In the genomic region with DNA sequence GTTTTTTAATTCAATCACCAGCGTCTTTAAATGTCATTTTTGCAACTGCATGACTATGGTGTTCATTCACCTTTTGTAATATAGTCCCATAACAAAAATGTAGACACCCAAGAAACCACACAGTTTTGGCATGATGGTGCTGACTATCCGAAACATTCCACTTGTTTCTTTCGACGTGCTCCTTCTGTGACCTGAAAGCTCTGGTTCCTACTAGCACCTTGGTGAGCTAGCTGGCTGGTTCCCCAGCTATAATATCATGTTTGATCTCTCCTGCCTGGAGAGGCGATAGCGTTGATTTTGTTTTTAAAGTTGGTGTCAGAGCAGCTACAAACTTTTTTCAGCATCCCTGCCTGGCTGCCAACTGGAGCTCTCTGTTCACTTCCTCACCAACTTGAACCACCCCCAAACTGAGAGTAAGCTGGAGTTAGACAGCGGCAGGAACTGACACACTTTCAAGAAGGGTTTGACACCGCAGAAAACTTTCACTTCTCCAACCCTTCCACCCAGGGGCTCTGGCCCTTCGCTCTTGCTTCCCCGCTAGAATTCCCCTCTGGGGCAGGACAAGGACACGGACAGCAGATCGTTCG, we compare ENCODE assay signal across 8 cellular contexts. TPM values are rescaled to one million over a fixed set of nuclear protein-coding genes. Genes with fewer than 3 reads are reported as not detected.
DNase-seq lines count a peak whose midpoint lies in the region; ATAC-seq and TF ChIP-seq lines count a peak whose summit lies in the region.

No MANE protein-coding gene starts in this region.

- H3K9me3 ChIP-seq in Karpas-422 (ENCODE audit: low read length): no peaks in the 10 kb centered on the region

- H3K36me3 Mint-ChIP-seq in GM23338 (ENCODE audit: low read depth): peaks cover 6% of the 10 kb centered on the region
- peaks cover 18% of the 10 kb centered on the region for H3K36me3 Mint-ChIP-seq in MCF 10A (ENCODE audit: insufficient read depth, unreplicated experiment)

- H3K79me2 ChIP-seq in GM23338 (replicated peaks; ENCODE audit: insufficient read depth) (peaks cover 67% of the 10 kb centered on the region), Karpas-422 (ENCODE audit: low read length) (peaks cover 67% of the 10 kb centered on the region)

- H3K27ac Mint-ChIP-seq in GM23338 (peak overlapping the region; percentile 87), MCF 10A (ENCODE audit: low read depth, unreplicated experiment) (peak overlapping the region; percentile 99)

- H3K9me2 ChIP-seq in GM23338 (ENCODE audit: insufficient read depth) (no peaks in the 10 kb centered on the region), Karpas-422 (replicated peaks; ENCODE audit: insufficient read depth, low read length) (no peaks in the 10 kb centered on the region)

- peak overlapping the region; percentile 96 for H3K9ac ChIP-seq in Karpas-422 (ENCODE audit: low read length)

- no peaks in the 10 kb centered on the region; the same call in 2 of the 3 replicates for H3K9me3 Mint-ChIP-seq in GM23338
- no peaks in the 10 kb centered on the region for H3K9me3 Mint-ChIP-seq in MCF 10A (ENCODE audit: unreplicated experiment)

- ATAC-seq in GM23338: peak; percentile 10

- H3K4me3 Mint-ChIP-seq in GM23338 (peak overlapping the region; percentile 90), MCF 10A (ENCODE audit: unreplicated experiment) (peak overlapping the region; percentile 98)

- H3K27me3 Mint-ChIP-seq in GM23338 (ENCODE audit: insufficient read depth, low read depth, poor library complexity) (peaks cover 13% of the 10 kb centered on the region), MCF 10A (ENCODE audit: insufficient read depth, unreplicated experiment) (no peaks in the 10 kb centered on the region)

- peaks cover 16% of the 10 kb centered on the region for H3K4me1 Mint-ChIP-seq in GM23338
- peaks cover 38% of the 10 kb centered on the region for H3K4me1 Mint-ChIP-seq in MCF 10A (ENCODE audit: insufficient read depth, unreplicated experiment)

- TF ChIP-seq CTCF in GM23338 (conservative IDR thresholded peaks at IDR 0.05; ENCODE audit: low read depth in 2 of 2) (no peak), MCF 10A (IDR thresholded peaks at IDR 0.05; ENCODE audit: unreplicated experiment) (no peak)

- TF ChIP-seq POLR2A in GM10847 (IDR thresholded peaks at IDR 0.05; ENCODE audit: extremely low read depth, insufficient read length): peak; percentile 49

- no peaks in the 10 kb centered on the region; the same call in 1 of the 2 replicates for H3F3A ChIP-seq in GM23338 (replicated peaks; ENCODE audit: low read depth)

- peak overlapping the region; percentile 77 for H2AFZ ChIP-seq in GM23338
- H2AFZ ChIP-seq in Karpas-422 (ENCODE audit: low read length): no peak overlapping the region; the same call in 1 of the 2 replicates

- CTCF ChIA-PET in MCF 10A (lab: Yijun Ruan, JAX): interaction anchor here (0.6 to 5.1 kb wide), 33 partner anchors 8 to 803 kb away, joined by 3 to 50 read pairs (median 5); a partner anchor contains a TSS

- H3K27me3 ChIP-seq in GM23338 (ENCODE audit: insufficient read depth): no peaks in the 10 kb centered on the region
- H3K27me3 ChIP-seq in Karpas-422 (ENCODE audit: low read length): no peaks in the 10 kb centered on the region

- intact Hi-C loops in MCF 10A (cut with micrococcal nuclease): loop anchor here (2.0 to 10.0 kb wide), 3 partner anchors 89 to 459 kb away; a partner anchor contains a TSS

- POLR2A ChIA-PET in MCF 10A (lab: Yijun Ruan, JAX): interaction anchor here (0.7 to 6.6 kb wide), 29 partner anchors 8 to 729 kb away, joined by 3 to 150 read pairs (median 7); a partner anchor contains a TSS

- H3K36me3 ChIP-seq in GM23338 (ENCODE audit: insufficient read depth): 0 out of 2 replicates have a peak, but pooled peaks cover 5% of the 10 kb centered on the region
- no peaks in the 10 kb centered on the region for H3K36me3 ChIP-seq in Karpas-422 (ENCODE audit: insufficient read depth, low read length)

- H4K20me1 ChIP-seq in GM23338 (replicated peaks; ENCODE audit: insufficient read depth) (no peaks in the 10 kb centered on the region; the same call in 1 of the 2 replicates), Karpas-422 (ENCODE audit: insufficient read depth, low read depth, low read length) (peaks cover 19% of the 10 kb centered on the region; the same call in 1 of the 2 replicates)

- BruUV-seq in MCF 10A (replicated peaks; lab: Mats Ljungman, UMichigan): TSS peak; percentile 35

- H3K27ac ChIP-seq in GM23338 (ENCODE audit: low read depth) (peak overlapping the region; percentile 87; the same call in 1 of the 2 replicates), Karpas-422 (ENCODE audit: low read length) (peak overlapping the region; percentile 85)

- H3K4me1 ChIP-seq in GM23338 (ENCODE audit: insufficient read depth): peaks cover 8% of the 10 kb centered on the region
- peaks cover 56% of the 10 kb centered on the region for H3K4me1 ChIP-seq in Karpas-422 (ENCODE audit: low read length)

- H3K4me2 ChIP-seq in GM23338 (peak overlapping the region; percentile 89), Karpas-422 (ENCODE audit: low read depth, low read length, poor library complexity, severe bottlenecking) (peak overlapping the region; percentile 97)

- DNase-seq in GM23338 (ENCODE audit: low spot score) (peak; percentile 51), Karpas-422 (peak; percentile 93), T-helper 22 cell (ENCODE audit: low read depth) (peak; percentile 42), MCF 10A (ENCODE audit: unreplicated experiment) (peak; percentile 70), iPS-NIHi7 (ENCODE audit: extremely low spot score) (peak; percentile 19), NCI-H128 (lab: John Stamatoyannopoulos, UW; ENCODE audit: unreplicated experiment) (no peak)
- peak; percentile 38 to 47 for DNase-seq in stimulated activated CD4-positive, alpha-beta T cell treated with anti-CD3 and anti-CD28 coated beads, Interleukin-12 subunit alpha, Interleukin-12 subunit beta, amount 100 ng/mL, for 24 hours (ENCODE audit: low read depth in 2 of 2)

- H3K4me3 ChIP-seq in GM23338 (peak overlapping the region; percentile 94), Karpas-422 (ENCODE audit: low read length) (peak overlapping the region; percentile 94)

TF ChIP-seq in GM23338, 12 proteins besides CTCF, POLR2A, EP300 and RAD21 (continues in another document):
- TF ChIP-seq ZNF114 (CRISPR knock-in tag; IDR thresholded peaks at IDR 0.05) (no peak), ZNF331 (CRISPR knock-in tag; IDR thresholded peaks at IDR 0.05; ENCODE audit: low read depth) (no peak), JUNB (IDR thresholded peaks at IDR 0.05; ENCODE audit: unreplicated experiment) (no peak), EZH2 (IDR thresholded peaks at IDR 0.05; ENCODE audit: low read depth, unreplicated experiment) (no peak), STAT1 (IDR thresholded peaks at IDR 0.05; ENCODE audit: unreplicated experiment) (no peak), CREB1 (CRISPR knock-in tag; IDR thresholded peaks at IDR 0.05; ENCODE audit: low read depth) (no peak), NANOG (IDR thresholded peaks at IDR 0.05; ENCODE audit: borderline replicate concordance) (no peak), POLR2AphosphoS5 (IDR thresholded peaks at IDR 0.05; ENCODE audit: low read depth) (no peak)
- TF ChIP-seq, protein P1, sequence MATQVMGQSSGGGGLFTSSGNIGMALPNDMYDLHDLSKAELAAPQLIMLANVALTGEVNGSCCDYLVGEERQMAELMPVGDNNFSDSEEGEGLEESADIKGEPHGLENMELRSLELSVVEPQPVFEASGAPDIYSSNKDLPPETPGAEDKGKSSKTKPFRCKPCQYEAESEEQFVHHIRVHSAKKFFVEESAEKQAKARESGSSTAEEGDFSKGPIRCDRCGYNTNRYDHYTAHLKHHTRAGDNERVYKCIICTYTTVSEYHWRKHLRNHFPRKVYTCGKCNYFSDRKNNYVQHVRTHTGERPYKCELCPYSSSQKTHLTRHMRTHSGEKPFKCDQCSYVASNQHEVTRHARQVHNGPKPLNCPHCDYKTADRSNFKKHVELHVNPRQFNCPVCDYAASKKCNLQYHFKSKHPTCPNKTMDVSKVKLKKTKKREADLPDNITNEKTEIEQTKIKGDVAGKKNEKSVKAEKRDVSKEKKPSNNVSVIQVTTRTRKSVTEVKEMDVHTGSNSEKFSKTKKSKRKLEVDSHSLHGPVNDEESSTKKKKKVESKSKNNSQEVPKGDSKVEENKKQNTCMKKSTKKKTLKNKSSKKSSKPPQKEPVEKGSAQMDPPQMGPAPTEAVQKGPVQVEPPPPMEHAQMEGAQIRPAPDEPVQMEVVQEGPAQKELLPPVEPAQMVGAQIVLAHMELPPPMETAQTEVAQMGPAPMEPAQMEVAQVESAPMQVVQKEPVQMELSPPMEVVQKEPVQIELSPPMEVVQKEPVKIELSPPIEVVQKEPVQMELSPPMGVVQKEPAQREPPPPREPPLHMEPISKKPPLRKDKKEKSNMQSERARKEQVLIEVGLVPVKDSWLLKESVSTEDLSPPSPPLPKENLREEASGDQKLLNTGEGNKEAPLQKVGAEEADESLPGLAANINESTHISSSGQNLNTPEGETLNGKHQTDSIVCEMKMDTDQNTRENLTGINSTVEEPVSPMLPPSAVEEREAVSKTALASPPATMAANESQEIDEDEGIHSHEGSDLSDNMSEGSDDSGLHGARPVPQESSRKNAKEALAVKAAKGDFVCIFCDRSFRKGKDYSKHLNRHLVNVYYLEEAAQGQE (IDR thresholded peaks at IDR 0.05; ENCODE audit: unreplicated experiment): no peak
- TF ChIP-seq, protein P2, sequence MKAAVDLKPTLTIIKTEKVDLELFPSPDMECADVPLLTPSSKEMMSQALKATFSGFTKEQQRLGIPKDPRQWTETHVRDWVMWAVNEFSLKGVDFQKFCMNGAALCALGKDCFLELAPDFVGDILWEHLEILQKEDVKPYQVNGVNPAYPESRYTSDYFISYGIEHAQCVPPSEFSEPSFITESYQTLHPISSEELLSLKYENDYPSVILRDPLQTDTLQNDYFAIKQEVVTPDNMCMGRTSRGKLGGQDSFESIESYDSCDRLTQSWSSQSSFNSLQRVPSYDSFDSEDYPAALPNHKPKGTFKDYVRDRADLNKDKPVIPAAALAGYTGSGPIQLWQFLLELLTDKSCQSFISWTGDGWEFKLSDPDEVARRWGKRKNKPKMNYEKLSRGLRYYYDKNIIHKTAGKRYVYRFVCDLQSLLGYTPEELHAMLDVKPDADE (IDR thresholded peaks at IDR 0.05): no peak

RNA-seq across cellular contexts. Expression of a gene that starts 1.1 kb away (rescaled TPM):
- total RNA-seq in GM23338 (2014; rRNA removed; shearing (Covaris generic)): 19.3 and 24.3 TPM in 2 replicates
- polyA plus RNA-seq in GM23338 (2016; fragmentation: Nextera tagmentation; extraction: Ambion mirVana): 10.2 and 12.4 TPM in 2 replicates
- total RNA-seq in Karpas-422 (2014; rRNA removed; shearing (Covaris generic); ENCODE audit: low replicate concordance): 17.1 and 34.5 TPM in 2 replicates
- 19.6 and 19.7 TPM in 2 replicates for total RNA-seq in MCF 10A (2022)

RNA-seq across cellular contexts. Expression of a gene that starts 14.5 kb away (rescaled TPM):
- total RNA-seq in GM23338 (2014; rRNA removed; shearing (Covaris generic)): 12.1 and 17.7 TPM in 2 replicates
- polyA plus RNA-seq in GM23338 (2016; fragmentation: Nextera tagmentation; extraction: Ambion mirVana): 11.5 and 12.9 TPM in 2 replicates
- total RNA-seq in Karpas-422 (2014; rRNA removed; shearing (Covaris generic); ENCODE audit: low replicate concordance): 11.0 and 12.0 TPM in 2 replicates
- total RNA-seq in MCF 10A (2022): 13.0 and 13.6 TPM in 2 replicates
